Comparison of ENCODE assay signal across 11 cellular contexts in genomic region chr16:2835638-2836493, GRCh38. TPM values are rescaled to one million over a fixed set of nuclear protein-coding genes. Genes with fewer than 3 reads are reported as not detected.
DNase-seq lines count a peak whose midpoint lies in the region; ATAC-seq, FAIRE-seq and TF ChIP-seq lines count a peak whose summit lies in the region.
"Had no signal": no experiment of that assay in that cellular context is flagged by ENCODE, and none has a peak within 500 bp of the region (broad histone marks: within the 10 kb centered on the region; RNA-seq: fewer than 3 reads in every experiment).

No MANE protein-coding gene starts in this region.

- no peak for TF ChIP-seq CTCF in NB4 (IDR thresholded peaks at IDR 0.05; ENCODE audit: low read depth, low read length)

- no peak overlapping the region for H3K4me3 ChIP-seq in NB4 (ENCODE audit: low read depth, low read length)
- H3K4me3 ChIP-seq: dorsolateral prefrontal cortex, GM12878 had no signal

- no peak for FAIRE-seq in frontal cortex (lab: Jason Lieb, UNC)
- FAIRE-seq: GM12878, TTC549 had no signal

- no peak for TF ChIP-seq POLR2A in NB4 (IDR thresholded peaks at IDR 0.05; ENCODE audit: extremely low read depth, insufficient read length)

- in situ Hi-C loops in Caki2 (cut with HindIII; ENCODE audit: low pct_unique_long_range_greater_than_20kb, low sequenced_read_pairs) = no loop called here

- ATAC-seq in HG03432 (IDR thresholded peaks at IDR 0.05; ENCODE audit: unreplicated experiment) = no peak
- ATAC-seq: GM12878 had no signal

- DNase-seq in Caki2 (ENCODE audit: low read depth) (peak; percentile 100), NB4 (ENCODE audit: low read depth) (peak; percentile 50), epidermal melanocyte (ENCODE audit: insufficient read length, low spot score) (peak; percentile 73), non-pigmented ciliary epithelial cell (ENCODE audit: low read depth) (peak; percentile 94), NCI-H2081 (lab: John Stamatoyannopoulos, UW) (no peak), frontal cortex (ENCODE audit: low spot score in 2 of 2) (no peak)
- no peak for DNase-seq in activated CD4-positive, alpha-beta T cell treated with anti-CD3 and anti-CD28 coated beads, Interleukin-2, amount 50 U/mL, for 48 hours

RNA-seq across cellular contexts. Expression of gene ZG16B, which starts 5.8 kb away (rescaled TPM):
- 0.93 TPM in 1 of 2 replicates, not detected in the other for total RNA-seq in Caki2 (2014; rRNA removed; shearing (Covaris generic); ENCODE audit: low replicate concordance)
- not detected for total RNA-seq in frontal cortex

RNA-seq across cellular contexts. Expression of gene PRSS21, which starts 18.8 kb away (rescaled TPM):
- total RNA-seq in Caki2 (2014; rRNA removed; shearing (Covaris generic); ENCODE audit: low replicate concordance) = not detected in 2 replicates
- total RNA-seq in frontal cortex = not detected

RNA-seq across cellular contexts. Expression of gene PRSS22, which starts 22.1 kb away (rescaled TPM):
- total RNA-seq in Caki2 (2014; rRNA removed; shearing (Covaris generic); ENCODE audit: low replicate concordance) = not detected in 2 replicates
- total RNA-seq in frontal cortex = not detected
- total RNA-seq: GM12878 had no signal

RNA-seq across cellular contexts. Expression of gene PRSS41, which starts 37.6 kb away (rescaled TPM):
- total RNA-seq in Caki2 (2014; rRNA removed; shearing (Covaris generic); ENCODE audit: low replicate concordance) = not detected in 2 replicates
- not detected for total RNA-seq in frontal cortex
- total RNA-seq: dorsolateral prefrontal cortex, GM12878 had no signal

RNA-seq across cellular contexts. Expression of gene FLYWCH2, which starts 47.1 kb away (rescaled TPM):
- 121 and 161 TPM in 2 replicates for total RNA-seq in Caki2 (2014; rRNA removed; shearing (Covaris generic); ENCODE audit: low replicate concordance)
- total RNA-seq in frontal cortex = 46.5 TPM

Comparison
In these comparisons a context has a peak if more than half of its experiments do, and no peak if none do; other contexts are left out.
1. DNase-seq: peak in Caki2 (single experiment), NB4 (single experiment), epidermal melanocyte (single experiment) and non-pigmented ciliary epithelial cell (single experiment); none in activated CD4-positive, alpha-beta T cell treated with anti-CD3 and anti-CD28 coated beads, Interleukin-2, amount 50 U/mL, for 48 hours (0 of 2), NCI-H2081 (0 of 2) and frontal cortex (0 of 2).